Comparison of ENCODE assay signal across 8 cellular contexts in genomic region chr1:101769520-101769919, GRCh38.
DNase-seq lines count a peak whose midpoint lies in the region; ATAC-seq and TF ChIP-seq lines count a peak whose summit lies in the region.

No MANE protein-coding gene starts in this region.

- H3K27me3 Mint-ChIP-seq in neural crest cell (ENCODE audit: low read depth): no peaks in the 10 kb centered on the region

- no peaks in the 10 kb centered on the region for H3K9me3 Mint-ChIP-seq in neural crest cell

- H3K4me3 Mint-ChIP-seq in neural crest cell: no peak overlapping the region

- DNase-seq in NCI-H748 (lab: John Stamatoyannopoulos, UW; ENCODE audit: unreplicated experiment) (peak; percentile 48), NCI-H748 treated with DMSO at 0.1 percent for 48 hours (lab: John Stamatoyannopoulos, UW) (no peak), neural crest cell (ENCODE audit: low read depth, low spot score) (no peak), NCI-H146 (lab: John Stamatoyannopoulos, UW) (no peak), retina (no peak)
- no peak for DNase-seq in central memory CD4-positive, alpha-beta T cell

- peak; percentile 67 for TF ChIP-seq CTCF in neural crest cell (conservative IDR thresholded peaks at IDR 0.05)

- H3K4me1 Mint-ChIP-seq in neural crest cell: no peaks in the 10 kb centered on the region

- H3K27ac Mint-ChIP-seq in neural crest cell (ENCODE audit: unreplicated experiment): no peak overlapping the region

- H3K36me3 Mint-ChIP-seq in neural crest cell (ENCODE audit: low read depth): no peaks in the 10 kb centered on the region

- ATAC-seq in HG03280 (IDR thresholded peaks at IDR 0.05; ENCODE audit: unreplicated experiment): peak; percentile 83
- peak; percentile 61; the same call in 1 of the 3 replicates for ATAC-seq in SK-N-SH treated with all-trans-retinoic acid at 6 μM for 48 hours

TF ChIP-seq in SK-N-SH treated with all-trans-retinoic acid at 6 μM for 48 hours, 23 proteins besides CTCF, POLR2A, EP300 and RAD21:
- no peak for TF ChIP-seq ZFP30 (CRISPR knock-in tag; IDR thresholded peaks at IDR 0.05)
